ENCODE assay signal across 1 cellular context in the genomic region with DNA sequence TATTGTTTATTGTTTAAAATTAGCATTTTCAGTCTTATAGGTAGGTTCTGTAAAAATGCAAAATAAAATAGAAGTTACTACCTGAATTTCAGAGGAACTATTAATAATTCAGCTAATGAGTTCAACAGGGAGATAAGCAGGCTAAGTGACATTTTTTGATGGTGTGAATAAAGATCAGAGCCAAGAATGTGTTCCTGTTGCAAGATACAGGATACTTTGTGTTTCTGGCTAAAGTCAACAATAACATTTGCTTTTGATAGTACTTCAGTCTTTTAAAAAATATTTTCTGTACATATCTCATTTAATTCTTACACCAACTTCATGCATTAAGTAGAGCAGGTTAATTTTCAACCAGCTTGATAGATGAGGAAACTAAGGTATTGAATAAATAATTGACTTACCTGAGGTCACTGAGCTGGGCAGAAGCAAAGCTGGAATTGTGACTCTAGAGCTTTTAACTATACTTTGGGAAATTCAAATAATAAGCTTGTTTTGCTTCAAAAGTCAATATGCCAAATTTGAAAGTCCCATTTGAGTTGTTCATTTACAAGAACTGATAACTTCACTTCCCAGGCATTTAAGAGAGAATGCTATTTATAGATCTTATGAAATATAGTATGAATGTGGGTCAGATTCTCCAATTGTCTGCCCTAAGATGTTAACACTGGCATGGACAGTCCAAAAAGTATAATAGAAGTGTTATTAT.
TF ChIP-seq lines count a peak whose summit lies in the region.

No MANE protein-coding gene starts in this region.

TF ChIP-seq in GM12878, 131 proteins besides CTCF, POLR2A, EP300 and RAD21 (continued from another document):
- TF ChIP-seq SUPT20H (IDR thresholded peaks at IDR 0.05; ENCODE audit: borderline replicate concordance, control insufficient read depth, low read depth, low read length) (no peak), JUND (IDR thresholded peaks at IDR 0.05; ENCODE audit: low read depth, low read length) (no peak), SRF (IDR thresholded peaks at IDR 0.05; ENCODE audit: low read depth in 2 of 2, low read length in 2 of 2) (no peak), PML (IDR thresholded peaks at IDR 0.05; ENCODE audit: low read length) (no peak), CEBPB (IDR thresholded peaks at IDR 0.05; ENCODE audit: borderline replicate concordance in 1 of 2, low read depth in 2 of 2, low read length in 2 of 2) (no peak), YBX1 (IDR thresholded peaks at IDR 0.05) (no peak), HDGF (IDR thresholded peaks at IDR 0.05) (no peak), SIX5 (IDR thresholded peaks at IDR 0.05; ENCODE audit: low read depth, low read length, severe bottlenecking) (no peak), RBBP5 (conservative IDR thresholded peaks at IDR 0.05) (no peak), BMI1 (IDR thresholded peaks at IDR 0.05; ENCODE audit: borderline replicate concordance) (no peak), TCF12 (IDR thresholded peaks at IDR 0.05; ENCODE audit: low read depth, low read length) (no peak), NFXL1 (IDR thresholded peaks at IDR 0.05; ENCODE audit: borderline replicate concordance) (no peak), PAX8 (IDR thresholded peaks at IDR 0.05) (no peak)
- TF ChIP-seq, protein P1, sequence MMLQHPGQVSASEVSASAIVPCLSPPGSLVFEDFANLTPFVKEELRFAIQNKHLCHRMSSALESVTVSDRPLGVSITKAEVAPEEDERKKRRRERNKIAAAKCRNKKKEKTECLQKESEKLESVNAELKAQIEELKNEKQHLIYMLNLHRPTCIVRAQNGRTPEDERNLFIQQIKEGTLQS (IDR thresholded peaks at IDR 0.05; ENCODE audit: borderline replicate concordance, extremely low read depth, low read depth, low read length) = no peak
- TF ChIP-seq, protein P2, sequence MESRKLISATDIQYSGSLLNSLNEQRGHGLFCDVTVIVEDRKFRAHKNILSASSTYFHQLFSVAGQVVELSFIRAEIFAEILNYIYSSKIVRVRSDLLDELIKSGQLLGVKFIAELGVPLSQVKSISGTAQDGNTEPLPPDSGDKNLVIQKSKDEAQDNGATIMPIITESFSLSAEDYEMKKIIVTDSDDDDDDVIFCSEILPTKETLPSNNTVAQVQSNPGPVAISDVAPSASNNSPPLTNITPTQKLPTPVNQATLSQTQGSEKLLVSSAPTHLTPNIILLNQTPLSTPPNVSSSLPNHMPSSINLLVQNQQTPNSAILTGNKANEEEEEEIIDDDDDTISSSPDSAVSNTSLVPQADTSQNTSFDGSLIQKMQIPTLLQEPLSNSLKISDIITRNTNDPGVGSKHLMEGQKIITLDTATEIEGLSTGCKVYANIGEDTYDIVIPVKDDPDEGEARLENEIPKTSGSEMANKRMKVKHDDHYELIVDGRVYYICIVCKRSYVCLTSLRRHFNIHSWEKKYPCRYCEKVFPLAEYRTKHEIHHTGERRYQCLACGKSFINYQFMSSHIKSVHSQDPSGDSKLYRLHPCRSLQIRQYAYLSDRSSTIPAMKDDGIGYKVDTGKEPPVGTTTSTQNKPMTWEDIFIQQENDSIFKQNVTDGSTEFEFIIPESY (IDR thresholded peaks at IDR 0.05) = no peak
